Comparison of ENCODE assay signal across 23 cellular contexts in the genomic region with DNA sequence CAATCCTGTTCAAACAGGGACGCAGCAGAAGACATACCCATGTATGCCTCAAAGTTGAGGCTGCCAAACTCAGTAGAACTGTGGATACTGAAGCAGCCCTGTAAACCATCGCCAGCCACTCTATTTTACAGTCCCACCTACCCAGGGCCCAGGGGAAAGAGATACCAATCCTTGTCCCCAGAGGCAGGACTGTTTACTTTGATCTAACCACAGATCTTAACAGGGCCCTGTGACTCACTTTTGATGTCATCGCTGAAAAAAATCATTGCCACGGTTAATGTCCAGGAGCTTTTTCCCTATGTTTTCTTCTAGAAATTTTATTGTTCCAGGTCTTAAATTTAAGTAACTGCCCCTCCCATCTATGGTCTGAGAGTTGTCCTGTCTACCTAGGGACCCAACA.
"Had no signal": no experiment of that assay in that cellular context is flagged by ENCODE, and none has a peak within 500 bp of the region (broad histone marks: within the 10 kb centered on the region; RNA-seq: fewer than 3 reads in every experiment).

No MANE protein-coding gene starts in this region.

- H3K4me2 ChIP-seq: neural progenitor cell had no signal

- H3K36me3 ChIP-seq: cardiac muscle cell, lower lobe of right lung, neural progenitor cell, right lobe of liver, vagina had no signal

- DNase-seq: activated CD4-positive, alpha-beta memory T cell treated with anti-CD3 and anti-CD28 coated beads, Interleukin-2, amount 10 ng/mL, durations not matched to agents 7 days and 5 days; activated CD4-positive, alpha-beta T cell treated with anti-CD3 and anti-CD28 coated beads, Interleukin-2, amount 10 ng/mL, durations not matched to agents 24 days and 14 days; activated gamma-delta T cell; activated naive CD4-positive, alpha-beta T cell treated with anti-CD3 and anti-CD28 coated beads, Interleukin-2, amount 50 U/mL, for 16 hours; activated naive CD8-positive, alpha-beta T cell treated with anti-CD3 and anti-CD28 coated beads, Interleukin-2, amount 50 U/mL, for 24 hours; body of pancreas; foreskin fibroblast; lower lobe of right lung; naive thymus-derived CD8-positive, alpha-beta T cell; right lobe of liver; small intestine; stimulated activated CD4-positive, alpha-beta T cell treated with anti-CD3 and anti-CD28 coated beads, Interleukin-15, amount 100 ng/mL, for 24 hours; stimulated activated CD8-positive, alpha-beta memory T cell treated with anti-CD3 and anti-CD28 coated beads, Interleukin-4, amount 100 ng/mL, for 48 hours; stimulated activated naive CD4-positive, alpha-beta T cell; testis; trophoblast cell had no signal

- H2AFZ ChIP-seq: neural progenitor cell had no signal

- H3K27me3 Mint-ChIP-seq: activated CD4-positive, alpha-beta memory T cell treated with anti-CD3 and anti-CD28 coated beads, Interleukin-2, amount 10 ng/mL, durations not matched to agents 7 days and 5 days; activated CD4-positive, alpha-beta T cell treated with anti-CD3 and anti-CD28 coated beads, Interleukin-2, amount 10 ng/mL, durations not matched to agents 24 days and 14 days; activated naive CD8-positive, alpha-beta T cell treated with anti-CD3 and anti-CD28 coated beads, Interleukin-2, amount 50 U/mL, for 24 hours; naive thymus-derived CD8-positive, alpha-beta T cell had no signal

- H3K36me3 Mint-ChIP-seq: mesothelial cell of epicardium; naive thymus-derived CD8-positive, alpha-beta T cell; neural progenitor cell had no signal

- H3K27me3 ChIP-seq: body of pancreas, cardiac muscle cell, neural progenitor cell, right lobe of liver, testis, vagina had no signal

- ATAC-seq: activated CD4-positive, CD25-positive, alpha-beta regulatory T cell treated with anti-CD3 and anti-CD28 coated beads, Interleukin-2, amount 50 U/mL, for 24 hours; activated naive CD8-positive, alpha-beta T cell treated with anti-CD3 and anti-CD28 coated beads, Interleukin-2, amount 50 U/mL, for 24 hours; body of pancreas; left lobe of liver; lower lobe of right lung; naive thymus-derived CD8-positive, alpha-beta T cell; right lobe of liver had no signal

- H3K27ac ChIP-seq: body of pancreas, cardiac muscle cell, lower lobe of right lung, neural progenitor cell, right lobe of liver, testis, vagina, VCaP had no signal

- H3K9me3 ChIP-seq: body of pancreas, lower lobe of right lung, right lobe of liver, testis, vagina had no signal

- H3K4me1 Mint-ChIP-seq: activated CD4-positive, alpha-beta memory T cell treated with anti-CD3 and anti-CD28 coated beads, Interleukin-2, amount 10 ng/mL, durations not matched to agents 7 days and 5 days; activated CD4-positive, alpha-beta T cell treated with anti-CD3 and anti-CD28 coated beads, Interleukin-2, amount 10 ng/mL, durations not matched to agents 24 days and 14 days; activated naive CD8-positive, alpha-beta T cell treated with anti-CD3 and anti-CD28 coated beads, Interleukin-2, amount 50 U/mL, for 24 hours; naive thymus-derived CD8-positive, alpha-beta T cell; neural progenitor cell had no signal

- H3K27ac Mint-ChIP-seq: activated CD4-positive, alpha-beta memory T cell treated with anti-CD3 and anti-CD28 coated beads, Interleukin-2, amount 10 ng/mL, durations not matched to agents 7 days and 5 days; activated CD4-positive, alpha-beta T cell treated with anti-CD3 and anti-CD28 coated beads, Interleukin-2, amount 10 ng/mL, durations not matched to agents 24 days and 14 days; activated naive CD8-positive, alpha-beta T cell treated with anti-CD3 and anti-CD28 coated beads, Interleukin-2, amount 50 U/mL, for 24 hours; mesothelial cell of epicardium; naive thymus-derived CD8-positive, alpha-beta T cell; neural progenitor cell had no signal

- H3K9me3 Mint-ChIP-seq: activated CD4-positive, alpha-beta T cell treated with anti-CD3 and anti-CD28 coated beads, Interleukin-2, amount 10 ng/mL, durations not matched to agents 24 days and 14 days; activated naive CD8-positive, alpha-beta T cell treated with anti-CD3 and anti-CD28 coated beads, Interleukin-2, amount 50 U/mL, for 24 hours; neural progenitor cell had no signal

- H3K4me3 Mint-ChIP-seq: activated CD4-positive, alpha-beta memory T cell treated with anti-CD3 and anti-CD28 coated beads, Interleukin-2, amount 10 ng/mL, durations not matched to agents 7 days and 5 days; activated CD4-positive, alpha-beta T cell treated with anti-CD3 and anti-CD28 coated beads, Interleukin-2, amount 10 ng/mL, durations not matched to agents 24 days and 14 days; activated naive CD8-positive, alpha-beta T cell treated with anti-CD3 and anti-CD28 coated beads, Interleukin-2, amount 50 U/mL, for 24 hours; mesothelial cell of epicardium; naive thymus-derived CD8-positive, alpha-beta T cell; neural progenitor cell had no signal

- H3K9ac ChIP-seq: neural progenitor cell had no signal

- H3K4me1 ChIP-seq: body of pancreas, lower lobe of right lung, neural progenitor cell, right lobe of liver, testis, vagina had no signal

- H3K4me3 ChIP-seq: body of pancreas, cardiac muscle cell, lower lobe of right lung, neural progenitor cell, right lobe of liver, testis, vagina had no signal
